ENCODE assay signal across 8 cellular contexts in genomic region chr6:114989279-114989964, GRCh38.
DNase-seq lines count a peak whose midpoint lies in the region; ATAC-seq and TF ChIP-seq lines count a peak whose summit lies in the region.

No MANE protein-coding gene starts in this region.

- no peak for TF ChIP-seq CTCF in activated CD8-positive, alpha-beta T cell treated with anti-CD3 and anti-CD28 coated beads for 36 hours (IDR thresholded peaks at IDR 0.05)
- TF ChIP-seq CTCF in BE2C (IDR thresholded peaks at IDR 0.05; ENCODE audit: low read depth, low read length): no peak

- WGBS in mesendoderm (ENCODE audit: extremely low coverage, insufficient coverage, low lambda C conversion rate): no CpG with 5 or more reads among the region's 5 CpGs

- no peak overlapping the region for H4K8ac ChIP-seq in mesendoderm (ENCODE audit: low read depth, low read length)

- no peaks in the 10 kb centered on the region for H3K27me3 ChIP-seq in BE2C
- no peaks in the 10 kb centered on the region for H3K27me3 ChIP-seq in mesendoderm (ENCODE audit: insufficient read depth, low read length, poor library complexity)

- H3K56ac ChIP-seq in mesendoderm (ENCODE audit: low read length): no peak overlapping the region

- H3K27me3 Mint-ChIP-seq in activated CD8-positive, alpha-beta T cell treated with anti-CD3 and anti-CD28 coated beads for 36 hours: no peaks in the 10 kb centered on the region

- H3K9me3 ChIP-seq in BE2C: no peaks in the 10 kb centered on the region

- peak overlapping the region; percentile 83 for H3K27ac Mint-ChIP-seq in activated CD8-positive, alpha-beta T cell treated with anti-CD3 and anti-CD28 coated beads for 36 hours

- peak; percentile 63 for DNase-seq in activated CD8-positive, alpha-beta T cell treated with anti-CD3 and anti-CD28 coated beads for 36 hours
- DNase-seq in BE2C (no peak), mesendoderm (no peak), midbrain (lab: John Stamatoyannopoulos, UW) (no peak), pons (ENCODE audit: low spot score) (no peak)

- H3K23ac ChIP-seq in mesendoderm (ENCODE audit: low read length): no peak overlapping the region

- H3K4ac ChIP-seq in mesendoderm (ENCODE audit: low read depth, low read length): no peak overlapping the region

- H3K4me1 Mint-ChIP-seq in activated CD8-positive, alpha-beta T cell treated with anti-CD3 and anti-CD28 coated beads for 36 hours (ENCODE audit: low read depth): peaks cover 8% of the 10 kb centered on the region

- H3K4me3 ChIP-seq in BE2C (ENCODE audit: low read depth, low read length) (no peak overlapping the region), mesendoderm (ENCODE audit: low read length) (no peak overlapping the region)

- no peaks in the 10 kb centered on the region for H3K9me3 Mint-ChIP-seq in activated CD8-positive, alpha-beta T cell treated with anti-CD3 and anti-CD28 coated beads for 36 hours

- no peak overlapping the region for H3K18ac ChIP-seq in mesendoderm (ENCODE audit: low read length)

- no peak overlapping the region for H2AK5ac ChIP-seq in mesendoderm (ENCODE audit: low read length)

- no peak overlapping the region for H3K4me2 ChIP-seq in mesendoderm (ENCODE audit: low read length)

- intact Hi-C loops in activated CD8-positive, alpha-beta T cell treated with anti-CD3 and anti-CD28 coated beads for 36 hours (cut with micrococcal nuclease): no loop called here

- H4K5ac ChIP-seq in mesendoderm (ENCODE audit: low read length): no peak overlapping the region

- CTCF ChIA-PET in activated CD8-positive, alpha-beta T cell treated with anti-CD3 and anti-CD28 coated beads for 36 hours (lab: Charles Lee): no interaction called here

- H3K36me3 ChIP-seq in BE2C (no peaks in the 10 kb centered on the region), mesendoderm (ENCODE audit: control insufficient read depth, insufficient read depth, low read length) (no peaks in the 10 kb centered on the region)

- H3K9ac ChIP-seq in mesendoderm (ENCODE audit: low read length): no peak overlapping the region

- no peaks in the 10 kb centered on the region for H3K79me2 ChIP-seq in mesendoderm (ENCODE audit: control insufficient read depth, insufficient read depth, low read length)

- H3K27ac ChIP-seq in mesendoderm (ENCODE audit: low read depth, low read length): no peak overlapping the region

- H3K4me1 ChIP-seq in BE2C (no peaks in the 10 kb centered on the region), mesendoderm (ENCODE audit: control insufficient read depth, low read depth, low read length) (no peaks in the 10 kb centered on the region)

- H3K4me3 Mint-ChIP-seq in activated CD8-positive, alpha-beta T cell treated with anti-CD3 and anti-CD28 coated beads for 36 hours: no peak overlapping the region

- ATAC-seq in GM18502 (IDR thresholded peaks at IDR 0.05; ENCODE audit: poor library complexity, unreplicated experiment) (peak; percentile 99), GM19463 (IDR thresholded peaks at IDR 0.05; ENCODE audit: unreplicated experiment) (peak; percentile 100), HG03066 (IDR thresholded peaks at IDR 0.05; ENCODE audit: low read depth, unreplicated experiment) (peak; percentile 92)
- ATAC-seq in activated CD8-positive, alpha-beta T cell treated with anti-CD3 and anti-CD28 coated beads for 36 hours: peak; percentile 92

- H2BK5ac ChIP-seq in mesendoderm (ENCODE audit: low read length): no peak overlapping the region

- no peaks in the 10 kb centered on the region for H3K36me3 Mint-ChIP-seq in activated CD8-positive, alpha-beta T cell treated with anti-CD3 and anti-CD28 coated beads for 36 hours (ENCODE audit: low read depth)

- no peak overlapping the region for H2BK120ac ChIP-seq in mesendoderm (ENCODE audit: low read depth, low read length)

- no peak overlapping the region for H2BK15ac ChIP-seq in mesendoderm (replicated peaks; ENCODE audit: low read depth)

- no peaks in the 10 kb centered on the region for H3K79me1 ChIP-seq in mesendoderm (ENCODE audit: low read length)

- POLR2A ChIA-PET in activated CD8-positive, alpha-beta T cell treated with anti-CD3 and anti-CD28 coated beads for 36 hours (lab: Charles Lee): no interaction called here
